ENCODE assay signal across 19 cellular contexts in genomic region chr10:42836096-42836495, GRCh38.
"Had no signal": no experiment of that assay in that cellular context is flagged by ENCODE, and none has a peak within 500 bp of the region (broad histone marks: within the 10 kb centered on the region; RNA-seq: fewer than 3 reads in every experiment).

No MANE protein-coding gene starts in this region.

- ATAC-seq: activated CD4-positive, CD25-positive, alpha-beta regulatory T cell treated with anti-CD3 and anti-CD28 coated beads, Interleukin-2, amount 50 U/mL, for 24 hours; naive thymus-derived CD8-positive, alpha-beta T cell had no signal

- DNase-seq: activated CD8-positive, alpha-beta memory T cell treated with anti-CD3 and anti-CD28 coated beads for 24 hours; activated CD8-positive, alpha-beta memory T cell treated with anti-CD3 and anti-CD28 coated beads, Interleukin-2, amount 50 U/mL, for 48 hours; activated effector memory CD4-positive, alpha-beta T cell treated with Interleukin-2 at 50 U/mL for 16 hours; activated naive CD4-positive, alpha-beta T cell treated with anti-CD3 and anti-CD28 coated beads, Interleukin-2, amount 50 U/mL, for 16 hours; activated T-cell treated with anti-CD3 and anti-CD28 coated beads, Interleukin-2, amount 50 U/mL, for 48 hours; aorta; cerebellar nuclear complex; effector CD8-positive, alpha-beta T cell; hippocampal formation; immature natural killer cell; kidney glomerular epithelial cell; naive thymus-derived CD8-positive, alpha-beta T cell; stimulated activated CD4-positive, alpha-beta T cell treated with anti-CD3 and anti-CD28 coated beads, Interleukin-12 subunit alpha, Interleukin-12 subunit beta, amount 100 ng/mL, for 4 hours; stimulated activated CD4-positive, alpha-beta T cell treated with anti-CD3 and anti-CD28 coated beads, Interleukin-1b, Interleukin-23, amount 100 ng/mL, for 48 hours; stimulated activated CD8-positive, alpha-beta memory T cell treated with anti-CD3 and anti-CD28 coated beads, Interleukin-4, amount 100 ng/mL, for 48 hours; stimulated activated naive CD4-positive, alpha-beta T cell had no signal

- H3K4me3 Mint-ChIP-seq: dendritic cell treated with granulocyte-macrophage colony-stimulating factor and Interleukin-4, amounts not matched to agents 40 ng/mL and 50 ng/mL, for 4 days; immature natural killer cell; naive thymus-derived CD8-positive, alpha-beta T cell; T-helper 1 cell treated with Interleukin-12 subunit alpha and Interleukin-12 subunit beta and Interleukin-4 antibody, amounts not matched to agents 30 μg/mL and 1 μg/mL, for 36 hours had no signal

- H3K27ac Mint-ChIP-seq: dendritic cell treated with granulocyte-macrophage colony-stimulating factor and Interleukin-4, amounts not matched to agents 40 ng/mL and 50 ng/mL, for 4 days; immature natural killer cell; naive thymus-derived CD8-positive, alpha-beta T cell; T-helper 1 cell treated with Interleukin-12 subunit alpha and Interleukin-12 subunit beta and Interleukin-4 antibody, amounts not matched to agents 30 μg/mL and 1 μg/mL, for 36 hours had no signal

- H3K9me3 Mint-ChIP-seq: dendritic cell treated with granulocyte-macrophage colony-stimulating factor and Interleukin-4, amounts not matched to agents 40 ng/mL and 50 ng/mL, for 4 days; immature natural killer cell; naive thymus-derived CD8-positive, alpha-beta T cell; T-helper 1 cell treated with Interleukin-12 subunit alpha and Interleukin-12 subunit beta and Interleukin-4 antibody, amounts not matched to agents 30 μg/mL and 1 μg/mL, for 36 hours had no signal
